In genomic region chr1:145690587-145691558, GRCh38 we compare ENCODE assay signal across 9 cellular contexts. TPM values are rescaled to one million over a fixed set of nuclear protein-coding genes. Genes with fewer than 3 reads are reported as not detected.
DNase-seq lines count a peak whose midpoint lies in the region; ATAC-seq lines count a peak whose summit lies in the region.
"Had no signal": no experiment of that assay in that cellular context is flagged by ENCODE, and none has a peak within 500 bp of the region (broad histone marks: within the 10 kb centered on the region; RNA-seq: fewer than 3 reads in every experiment).

No MANE protein-coding gene starts in this region.

- H3K36me3 Mint-ChIP-seq in central memory CD8-positive, alpha-beta T cell (ENCODE audit: insufficient read depth): no peaks in the 10 kb centered on the region
- peaks cover 8 to 12% of the 10 kb centered on the region in 2 donors for H3K36me3 Mint-ChIP-seq in stimulated activated naive B cell treated with anti-CD40 and anti-IgM and Interleukin-4, amounts not matched to agents 10 μg/mL and 1 μg/mL and 100 μg/mL, for 72 hours

- no peaks in the 10 kb centered on the region for H3K27me3 Mint-ChIP-seq in central memory CD8-positive, alpha-beta T cell
- H3K27me3 Mint-ChIP-seq in stimulated activated naive B cell treated with anti-CD40 and anti-IgM and Interleukin-4, amounts not matched to agents 10 μg/mL and 1 μg/mL and 100 μg/mL, for 72 hours: no peaks in the 10 kb centered on the region

- no peaks in the 10 kb centered on the region for H3K9me3 Mint-ChIP-seq in central memory CD8-positive, alpha-beta T cell
- H3K9me3 Mint-ChIP-seq in stimulated activated naive B cell treated with anti-CD40 and anti-IgM and Interleukin-4, amounts not matched to agents 10 μg/mL and 1 μg/mL and 100 μg/mL, for 72 hours: peaks cover 0 to 2% of the 10 kb centered on the region in 2 donors
- H3K9me3 Mint-ChIP-seq: neural crest cell had no signal

- peak overlapping the region; percentile 60 for H3K4me3 Mint-ChIP-seq in central memory CD8-positive, alpha-beta T cell
- no peak overlapping the region for H3K4me3 Mint-ChIP-seq in stimulated activated naive B cell treated with anti-CD40 and anti-IgM and Interleukin-4, amounts not matched to agents 10 μg/mL and 1 μg/mL and 100 μg/mL, for 72 hours
- H3K4me3 Mint-ChIP-seq: neural crest cell had no signal

- H3K27ac Mint-ChIP-seq in central memory CD8-positive, alpha-beta T cell (ENCODE audit: low read depth): peak overlapping the region; percentile 45
- H3K27ac Mint-ChIP-seq in stimulated activated naive B cell treated with anti-CD40 and anti-IgM and Interleukin-4, amounts not matched to agents 10 μg/mL and 1 μg/mL and 100 μg/mL, for 72 hours: no peak overlapping the region

- DNase-seq in Daoy (ENCODE audit: low read depth) (peak; percentile 81), NOMO-1 treated with DMSO at 0.1 percent for 48 hours (lab: John Stamatoyannopoulos, UW; ENCODE audit: unreplicated experiment) (peak; percentile 29), renal cortical epithelial cell (ENCODE audit: low read depth) (peak; percentile 88), NCI-H1417 (lab: John Stamatoyannopoulos, UW) (no peak), NCI-H2196 (lab: John Stamatoyannopoulos, UW; ENCODE audit: unreplicated experiment) (no peak)
- DNase-seq in central memory CD8-positive, alpha-beta T cell (ENCODE audit: low spot score in 2 of 2): peak in 1 of 2 donors; percentile 40
- DNase-seq in stimulated activated naive B cell treated with anti-CD40 and anti-IgM and Interleukin-4, amounts not matched to agents 10 μg/mL and 1 μg/mL and 100 μg/mL, for 72 hours: no peak

- ATAC-seq in GM21619 (IDR thresholded peaks at IDR 0.05; ENCODE audit: unreplicated experiment): peak; percentile 74
- ATAC-seq in central memory CD8-positive, alpha-beta T cell (replicated peaks; ENCODE audit: extremely low read depth, poor library complexity, severe bottlenecking): peak; percentile 98
- ATAC-seq in stimulated activated naive B cell treated with anti-CD40 and anti-IgM and Interleukin-4, amounts not matched to agents 10 μg/mL and 1 μg/mL and 100 μg/mL, for 72 hours (replicated peaks): no peak

- peaks cover 41% of the 10 kb centered on the region for H3K4me1 Mint-ChIP-seq in central memory CD8-positive, alpha-beta T cell
- H3K4me1 Mint-ChIP-seq in stimulated activated naive B cell treated with anti-CD40 and anti-IgM and Interleukin-4, amounts not matched to agents 10 μg/mL and 1 μg/mL and 100 μg/mL, for 72 hours: peaks cover 4 to 13% of the 10 kb centered on the region in 2 donors
- H3K4me1 Mint-ChIP-seq: neural crest cell had no signal

RNA-seq across cellular contexts. Expression of gene PDZK1, which starts 16.3 kb away (rescaled TPM):
- 0.69 and 1.3 TPM in 2 replicates for total RNA-seq in Daoy (2014; rRNA removed; shearing (Covaris generic))
- total RNA-seq in renal cortical epithelial cell: 34.4 and 229 TPM in 2 replicates

RNA-seq across cellular contexts. Expression of gene CD160, which starts 28.4 kb away (rescaled TPM):
- not detected in 2 replicates for total RNA-seq in Daoy (2014; rRNA removed; shearing (Covaris generic))
- 0.20 TPM in 1 of 2 replicates, not detected in the other for total RNA-seq in renal cortical epithelial cell
- total RNA-seq: neural crest cell had no signal

Comparison
In these comparisons a context has a peak if more than half of its experiments do, and no peak if none do; other contexts are left out.
1. DNase-seq: peak in Daoy (single experiment), NOMO-1 treated with DMSO at 0.1 percent for 48 hours (single experiment) and renal cortical epithelial cell (single experiment); none in NCI-H1417 (0 of 3), NCI-H2196 (single experiment) and stimulated activated naive B cell treated with anti-CD40 and anti-IgM and Interleukin-4, amounts not matched to agents 10 μg/mL and 1 μg/mL and 100 μg/mL, for 72 hours (single experiment).
2. ATAC-seq: peak in GM21619 (single experiment) and central memory CD8-positive, alpha-beta T cell (single experiment); none in stimulated activated naive B cell treated with anti-CD40 and anti-IgM and Interleukin-4, amounts not matched to agents 10 μg/mL and 1 μg/mL and 100 μg/mL, for 72 hours (0 of 2).
3. RNA of gene PDZK1, which starts 16.3 kb away (total RNA-seq): 34.4 to 229 TPM in renal cortical epithelial cell; 0.69 to 1.3 TPM in Daoy; every median in the first group is over 10 times any median in the second.